In the genomic region with DNA sequence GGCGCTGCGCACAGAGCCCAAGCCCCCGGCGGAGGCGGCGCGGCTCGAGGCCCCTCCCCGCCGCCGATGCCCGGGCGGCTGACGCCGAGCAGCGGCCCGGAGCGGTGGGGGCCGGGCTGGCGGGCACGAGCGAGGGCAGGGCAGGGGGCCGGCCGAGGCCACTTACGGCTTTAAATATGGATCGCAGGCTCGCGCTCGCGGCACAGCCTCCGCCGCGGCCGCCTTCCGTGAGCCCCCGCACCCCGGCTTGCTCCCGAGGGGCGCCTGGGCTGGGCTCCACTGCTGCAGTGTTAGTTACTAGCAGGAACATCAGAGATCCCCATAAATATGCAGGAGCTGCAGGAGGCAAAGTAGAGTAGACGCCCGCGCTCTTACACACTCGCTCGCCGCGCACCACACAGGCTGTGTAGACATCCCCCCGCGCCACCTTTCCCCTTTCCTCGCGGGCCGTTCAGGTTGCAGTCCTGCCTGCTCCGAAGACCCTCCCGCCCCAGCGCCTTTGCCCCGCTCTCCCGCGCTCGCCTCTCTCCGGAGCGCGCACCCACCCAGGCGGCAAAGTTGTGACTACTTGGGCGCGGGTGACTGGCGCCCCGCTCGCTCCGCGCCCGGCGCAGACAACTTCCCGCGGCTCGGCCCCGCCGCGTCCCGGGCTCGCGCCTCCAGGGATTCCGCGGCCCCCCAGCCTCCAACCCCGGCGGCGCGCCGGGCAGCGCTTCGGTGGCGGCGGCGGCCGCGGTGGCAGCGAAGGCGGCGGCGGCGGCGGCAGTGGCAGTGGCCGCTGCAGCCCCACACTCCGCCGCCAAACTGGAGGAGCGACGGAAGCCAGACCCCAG, we compare ENCODE assay signal across 9 cellular contexts.
DNase-seq lines count a peak whose midpoint lies in the region; FAIRE-seq and TF ChIP-seq lines count a peak whose summit lies in the region.
"Had no signal": no experiment of that assay in that cellular context is flagged by ENCODE, and none has a peak within 500 bp of the region (broad histone marks: within the 10 kb centered on the region; RNA-seq: fewer than 3 reads in every experiment).

No MANE protein-coding gene starts in this region.

- no peak for TF ChIP-seq CTCF in esophagus muscularis mucosa (IDR thresholded peaks at IDR 0.05)

- H3K27ac ChIP-seq in BLaER1: no peak overlapping the region
- peak overlapping the region; percentile 52 to 81 (median 72) for H3K27ac ChIP-seq in esophagus muscularis mucosa (replicated peaks in 1 of 4)
- H3K27ac ChIP-seq in subcutaneous abdominal adipose tissue (ENCODE audit: low read depth, low read length): peak overlapping the region; percentile 74

- peaks cover 8% of the 10 kb centered on the region; the same call in 1 of the 2 replicates for H3K9me3 ChIP-seq in BLaER1
- no peaks in the 10 kb centered on the region for H3K9me3 ChIP-seq in MG63
- H3K9me3 ChIP-seq in esophagus muscularis mucosa: no peaks in the 10 kb centered on the region
- H3K9me3 ChIP-seq in subcutaneous abdominal adipose tissue (ENCODE audit: control insufficient read depth in 5 of 5, low read length in 5 of 5): no peaks in the 10 kb centered on the region

- H3K4me2 ChIP-seq in BLaER1: peak overlapping the region; percentile 92

- FAIRE-seq in GM19239 (lab: Jason Lieb, UNC): no peak
- FAIRE-seq: K562 had no signal

- H3K9ac ChIP-seq in BLaER1 (peak overlapping the region; percentile 45), subcutaneous abdominal adipose tissue (ENCODE audit: low read length in 5 of 5) (peak overlapping the region in 4 of 5 donors; percentile 4 to 75 (median 62))

- peaks cover 9% of the 10 kb centered on the region; the same call in 1 of the 2 replicates for H3K4me1 ChIP-seq in BLaER1
- H3K4me1 ChIP-seq in esophagus muscularis mucosa: peaks cover 0 to 25% (median 19%) of the 10 kb centered on the region in 4 donors
- H3K4me1 ChIP-seq in subcutaneous abdominal adipose tissue (ENCODE audit: control insufficient read depth in 5 of 5, insufficient read depth in 5 of 5, low read length in 5 of 5): peaks cover 0 to 34% (median 18%) of the 10 kb centered on the region in 5 donors

- WGBS in esophagus muscularis mucosa: 0% methylated on average over 11 of the region's 105 CpGs

- H3K4me3 ChIP-seq in BLaER1: peak overlapping the region; percentile 70
- H3K4me3 ChIP-seq in MG63: peak overlapping the region; percentile 64
- H3K4me3 ChIP-seq in esophagus muscularis mucosa: peak overlapping the region; percentile 66 to 85 (median 75)
- H3K4me3 ChIP-seq in subcutaneous abdominal adipose tissue (ENCODE audit: low read depth in 1 of 5, low read length in 5 of 5): peak overlapping the region; percentile 56 to 94 (median 73)
- H3K4me3 ChIP-seq: K562 had no signal

- no peaks in the 10 kb centered on the region for H3K36me3 ChIP-seq in BLaER1
- no peaks in the 10 kb centered on the region for H3K36me3 ChIP-seq in MG63
- no peaks in the 10 kb centered on the region for H3K36me3 ChIP-seq in esophagus muscularis mucosa
- H3K36me3 ChIP-seq in subcutaneous abdominal adipose tissue (ENCODE audit: control insufficient read depth in 5 of 5, insufficient read depth in 5 of 5, low read length in 5 of 5): no peaks in the 10 kb centered on the region

- H3K27me3 ChIP-seq in BLaER1 (peaks cover 54% of the 10 kb centered on the region), MG63 (no peaks in the 10 kb centered on the region), esophagus muscularis mucosa (peaks cover 0 to 5% (median 0%) of the 10 kb centered on the region in 4 donors), subcutaneous abdominal adipose tissue (ENCODE audit: control insufficient read depth in 5 of 5, insufficient read depth in 4 of 5, low read length in 5 of 5) (peaks cover 0 to 8% (median 0%) of the 10 kb centered on the region in 5 donors)

- intact Hi-C loops in esophagus muscularis mucosa (cut with DNase I): no loop called here

- 0 out of 2 replicates have a peak, but pooled peaks cover 6% of the 10 kb centered on the region for H4K20me1 ChIP-seq in BLaER1

- DNase-seq in GM19239 (ENCODE audit: insufficient read length, low spot score) (peak; percentile 38), MG63 (peak; percentile 70), esophagus muscularis mucosa (ENCODE audit: extremely low spot score) (no peak), mucosa of gallbladder (ENCODE audit: low spot score) (peak; percentile 66), SIG-M5 treated with dmso at 0.1 percent for 504 hours (lab: John Stamatoyannopoulos, UW; ENCODE audit: unreplicated experiment) (no peak)
- peak; percentile 44 for DNase-seq in activated T-cell treated with anti-CD3 and anti-CD28 coated beads, Interleukin-2, amount 50 U/mL, for 1 hour

- TF ChIP-seq POLR2A in esophagus muscularis mucosa (IDR thresholded peaks at IDR 0.05; ENCODE audit: low read depth): no peak

- TF ChIP-seq EP300 in esophagus muscularis mucosa (IDR thresholded peaks at IDR 0.05): no peak

Comparison
In these comparisons a context has a peak if more than half of its experiments do, and no peak if none do; other contexts are left out.
1. DNase-seq: peak in GM19239 (single experiment), MG63 (single experiment), activated T-cell treated with anti-CD3 and anti-CD28 coated beads, Interleukin-2, amount 50 U/mL, for 1 hour (single experiment) and mucosa of gallbladder (single experiment); none in esophagus muscularis mucosa (single experiment) and SIG-M5 treated with dmso at 0.1 percent for 504 hours (single experiment).
2. Peak in every context shown above with its lines, with median percentiles within 50 percentile points of each other: H3K4me3 ChIP-seq.